In the genomic region with DNA sequence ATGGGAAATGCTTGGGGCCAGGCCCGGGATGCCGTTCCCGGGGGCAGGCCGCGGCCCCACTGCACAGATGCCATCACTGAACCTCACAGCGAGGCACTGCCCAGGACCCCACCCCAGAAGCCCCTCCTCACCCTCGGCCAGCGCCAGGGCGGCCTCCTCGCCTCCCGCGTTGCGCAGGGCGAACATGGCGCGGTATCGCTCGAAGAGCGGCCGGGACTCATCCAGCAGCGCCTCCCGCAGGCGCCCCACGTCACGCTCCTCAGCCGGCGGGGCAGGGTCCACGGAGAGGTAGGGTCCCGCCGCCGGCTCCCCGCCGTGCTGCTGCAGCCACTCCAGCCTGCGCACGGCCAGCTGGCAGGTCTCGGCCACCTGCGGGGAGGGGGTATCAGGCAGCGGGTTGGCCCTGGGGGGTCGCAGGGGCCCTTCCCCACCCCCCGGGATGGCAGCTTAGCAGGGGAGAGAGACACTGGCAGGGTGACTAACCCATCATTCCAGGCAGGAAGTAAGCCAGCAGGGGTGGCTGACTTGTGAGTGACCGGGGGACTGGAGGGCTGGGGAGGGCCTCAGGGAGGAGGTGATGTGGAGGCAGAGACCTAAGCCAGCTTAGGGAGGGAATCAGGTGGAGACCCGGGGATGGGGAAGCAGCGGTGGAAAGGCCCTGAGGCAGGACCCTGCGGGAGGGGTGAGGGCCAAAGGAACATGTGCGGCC, we compare ENCODE assay signal across 23 cellular contexts. TPM values are rescaled to one million over a fixed set of nuclear protein-coding genes. Genes with fewer than 3 reads are reported as not detected.
"Had no signal": no experiment of that assay in that cellular context is flagged by ENCODE, and none has a peak within 500 bp of the region (broad histone marks: within the 10 kb centered on the region; RNA-seq: fewer than 3 reads in every experiment).

No MANE protein-coding gene starts in this region.

- H3K27ac ChIP-seq: body of pancreas, lower lobe of right lung, spleen, transverse colon, VCaP had no signal

- H3K9me3 ChIP-seq: body of pancreas, lower lobe of right lung, spleen, transverse colon had no signal

- DNase-seq: activated CD4-positive, CD25-positive, alpha-beta regulatory T cell treated with anti-CD3 and anti-CD28 coated beads, Interleukin-2, amount 50 U/mL, for 72 hours; activated gamma-delta T cell treated with Interleukin-2 at 50 U/mL for 16 hours; amniotic stem cell; body of pancreas; erythroblast; foreskin melanocyte; glutamatergic neuron; hippocampal formation; islet precursor cell; lower lobe of right lung; nucleus accumbens; spleen; stimulated activated naive CD8-positive, alpha-beta T cell treated with anti-CD3 and anti-CD28 coated beads, Interleukin-15, Interleukin-2, amounts not matched to agents 100 U/mL and 50 U/mL, for 24 hours; transverse colon had no signal

- H3K4me1 ChIP-seq: body of pancreas, lower lobe of right lung, transverse colon had no signal

- ATAC-seq: activated naive CD4-positive, alpha-beta T cell treated with anti-CD3 and anti-CD28 coated beads, Interleukin-2, amount 50 U/mL, for 72 hours; body of pancreas; stimulated activated naive CD8-positive, alpha-beta T cell treated with anti-CD3 and anti-CD28 coated beads, Interleukin-15, Interleukin-2, amounts not matched to agents 100 U/mL and 50 U/mL, for 24 hours had no signal

- H3K36me3 Mint-ChIP-seq: activated naive CD4-positive, alpha-beta T cell treated with anti-CD3 and anti-CD28 coated beads, Interleukin-2, amount 50 U/mL, for 72 hours had no signal

- H3K4me1 Mint-ChIP-seq: nephron had no signal

- H3K27me3 ChIP-seq: body of pancreas, spleen, transverse colon had no signal

- FAIRE-seq: colon had no signal

- H3K9me3 Mint-ChIP-seq: activated naive CD4-positive, alpha-beta T cell treated with anti-CD3 and anti-CD28 coated beads, Interleukin-2, amount 50 U/mL, for 72 hours; activated T-helper 1 cell treated with anti-CD3 and anti-CD28 coated beads, Interleukin-12 subunit alpha, Interleukin-12 subunit beta, Interleukin-2, Interleukin-4 antibody, amounts not matched to agents 30 ng/mL and 10 ng/mL and 1 ng/mL, durations not matched to agents 14 hours and 24 hours and 36 hours; nephron; T-helper 1 cell treated with Interleukin-12 subunit alpha and Interleukin-12 subunit beta and Interleukin-4 antibody, amounts not matched to agents 30 μg/mL and 1 μg/mL, for 36 hours had no signal

- H3K4me3 ChIP-seq: body of pancreas, lower lobe of right lung, spleen, transverse colon had no signal

- H3K4me3 Mint-ChIP-seq: activated T-helper 1 cell treated with anti-CD3 and anti-CD28 coated beads, Interleukin-12 subunit alpha, Interleukin-12 subunit beta, Interleukin-2, Interleukin-4 antibody, amounts not matched to agents 30 ng/mL and 10 ng/mL and 1 ng/mL, durations not matched to agents 14 hours and 24 hours and 36 hours; nephron; T-helper 1 cell treated with Interleukin-12 subunit alpha and Interleukin-12 subunit beta and Interleukin-4 antibody, amounts not matched to agents 30 μg/mL and 1 μg/mL, for 36 hours had no signal

- H3K27ac Mint-ChIP-seq: activated T-helper 1 cell treated with anti-CD3 and anti-CD28 coated beads, Interleukin-12 subunit alpha, Interleukin-12 subunit beta, Interleukin-2, Interleukin-4 antibody, amounts not matched to agents 30 ng/mL and 10 ng/mL and 1 ng/mL, durations not matched to agents 14 hours and 24 hours and 36 hours; nephron; T-helper 1 cell treated with Interleukin-12 subunit alpha and Interleukin-12 subunit beta and Interleukin-4 antibody, amounts not matched to agents 30 μg/mL and 1 μg/mL, for 36 hours had no signal

RNA-seq across cellular contexts. Expression of a gene that starts 9.0 kb away (rescaled TPM):
- total RNA-seq: activated CD8-positive, alpha-beta memory T cell treated with anti-CD3 and anti-CD28 coated beads for 36 hours; activated naive CD4-positive, alpha-beta T cell treated with anti-CD3 and anti-CD28 coated beads, Interleukin-2, amount 50 U/mL, for 72 hours; activated T-helper 1 cell treated with anti-CD3 and anti-CD28 coated beads, Interleukin-12 subunit alpha, Interleukin-12 subunit beta, Interleukin-2, Interleukin-4 antibody, amounts not matched to agents 30 ng/mL and 10 ng/mL and 1 ng/mL, durations not matched to agents 14 hours and 24 hours and 36 hours; body of pancreas; cardiac septum; lower lobe of right lung; renal cortical epithelial cell; spleen had no signal
- polyA plus RNA-seq: spleen had no signal

RNA-seq across cellular contexts. Expression of a gene that starts 12.0 kb away (rescaled TPM):
- total RNA-seq: activated T-helper 1 cell treated with anti-CD3 and anti-CD28 coated beads, Interleukin-12 subunit alpha, Interleukin-12 subunit beta, Interleukin-2, Interleukin-4 antibody, amounts not matched to agents 30 ng/mL and 10 ng/mL and 1 ng/mL, durations not matched to agents 14 hours and 24 hours and 36 hours; cardiac septum; lower lobe of right lung had no signal

RNA-seq across cellular contexts. Expression of a gene that starts 46.7 kb away (rescaled TPM):
- total RNA-seq: renal cortical epithelial cell had no signal
